Comparison of ENCODE assay signal across 11 cellular contexts in the genomic region with DNA sequence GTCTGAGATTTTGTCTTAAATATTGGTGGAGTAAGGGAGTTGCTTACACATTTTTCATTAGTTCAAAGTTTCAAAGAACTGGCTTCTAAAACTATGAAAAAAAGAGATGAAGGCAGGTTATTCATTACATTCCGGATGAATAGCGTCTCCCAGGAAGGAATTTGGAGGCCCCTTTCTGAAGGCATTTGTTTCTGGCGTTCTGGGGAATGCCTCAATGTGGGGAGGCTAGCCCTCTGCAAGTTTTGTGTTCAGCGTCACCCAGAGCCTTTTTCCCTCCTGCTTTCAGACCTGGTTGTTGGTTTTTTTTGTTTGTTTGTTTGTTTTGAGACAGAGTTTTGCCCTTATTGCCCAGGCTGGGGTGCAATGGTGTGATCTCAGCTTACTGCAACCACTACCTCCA.
"Had no signal": no experiment of that assay in that cellular context is flagged by ENCODE, and none has a peak within 500 bp of the region (broad histone marks: within the 10 kb centered on the region; RNA-seq: fewer than 3 reads in every experiment).

No MANE protein-coding gene starts in this region.

- H3K4me1 ChIP-seq: suprapubic skin, uterus had no signal

- DNase-seq: activated CD4-positive, alpha-beta memory T cell treated with anti-CD3 and anti-CD28 coated beads for 36 hours; activated CD4-positive, alpha-beta T cell treated with anti-CD3 and anti-CD28 coated beads for 1 hour; activated effector memory CD4-positive, alpha-beta T cell treated with anti-CD3 and anti-CD28 coated beads, Interleukin-2, amount 50 U/mL, for 16 hours; activated T-cell treated with anti-CD3 and anti-CD28 coated beads, Interleukin-2, amount 50 U/mL, for 4 hours; amniotic stem cell; foreskin melanocyte; stimulated activated CD4-positive, alpha-beta T cell treated with anti-CD3 and anti-CD28 coated beads, Interleukin-12 subunit alpha, Interleukin-12 subunit beta, amount 100 ng/mL, for 4 hours; stimulated activated naive CD4-positive, alpha-beta T cell; uterus had no signal

- H3K9me3 ChIP-seq: suprapubic skin, uterus had no signal

- H3K36me3 ChIP-seq: suprapubic skin, uterus had no signal

- H3K27ac ChIP-seq: suprapubic skin, uterus had no signal

- H3K27me3 ChIP-seq: uterus had no signal

- H3K4me3 ChIP-seq: suprapubic skin, uterus had no signal

- ATAC-seq: activated naive CD4-positive, alpha-beta T cell treated with anti-CD3 and anti-CD28 coated beads, Interleukin-2, amount 50 U/mL, for 72 hours; activated T-cell treated with anti-CD3 and anti-CD28 coated beads, Interleukin-2, amount 50 U/mL, for 4 hours had no signal
